In the genomic region with DNA sequence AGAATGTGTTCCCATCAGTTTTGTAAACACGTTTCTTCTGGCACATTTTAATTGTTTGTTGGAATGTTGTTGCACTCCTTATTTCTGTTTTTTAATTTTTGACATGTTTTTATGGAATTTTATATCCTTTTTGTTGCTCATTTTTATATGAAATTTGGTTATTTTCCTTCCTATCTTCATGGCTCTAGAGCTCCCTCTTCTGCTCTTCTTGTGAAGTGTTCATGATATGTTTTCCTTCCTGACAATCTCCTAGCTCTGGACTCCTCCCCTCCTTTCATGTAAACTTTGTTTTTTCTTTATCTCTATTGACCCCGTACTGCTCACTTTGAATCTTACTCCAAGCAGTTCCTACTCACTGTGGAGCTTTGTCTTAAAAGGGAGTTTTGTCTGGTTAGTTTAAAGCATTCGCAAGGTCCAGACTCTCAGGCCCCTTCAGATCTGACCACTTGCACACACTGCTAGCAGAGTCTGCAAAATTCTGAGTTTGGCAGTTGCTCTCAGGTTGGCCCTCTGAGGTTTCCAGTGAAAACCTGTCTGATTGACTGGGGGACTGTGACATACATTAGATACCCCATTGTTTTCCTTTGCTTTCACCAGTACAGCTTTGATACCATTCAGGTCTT, we compare ENCODE assay signal across 9 cellular contexts.
DNase-seq lines count a peak whose midpoint lies in the region; ATAC-seq and TF ChIP-seq lines count a peak whose summit lies in the region.
"Had no signal": no experiment of that assay in that cellular context is flagged by ENCODE, and none has a peak within 500 bp of the region (broad histone marks: within the 10 kb centered on the region; RNA-seq: fewer than 3 reads in every experiment).

No MANE protein-coding gene starts in this region.

- DNase-seq in AG04449 (ENCODE audit: low read depth, low spot score) (no peak), NCI-H1105 (lab: John Stamatoyannopoulos, UW) (peak; percentile 0), dedifferentiated amniotic fluid mesenchymal stem cell (ENCODE audit: extremely low spot score) (peak; percentile 50)
- no peak for DNase-seq in activated CD4-positive, alpha-beta T cell treated with anti-CD3 and anti-CD28 coated beads, Interleukin-2, amount 10 ng/mL, durations not matched to agents 7 days and 5 days

- H3K4me3 ChIP-seq in AG04449 (ENCODE audit: low read depth, low read length), result no peak overlapping the region
- no peak overlapping the region for H3K4me3 ChIP-seq in parathyroid adenoma (ENCODE audit: low read depth, low read length)

- H3K9me3 ChIP-seq in parathyroid adenoma (ENCODE audit: control insufficient read depth, low read length), result no peaks in the 10 kb centered on the region

- H3K9me3 Mint-ChIP-seq in activated CD4-positive, alpha-beta T cell treated with anti-CD3 and anti-CD28 coated beads, Interleukin-2, amount 10 ng/mL, durations not matched to agents 7 days and 5 days, result no peaks in the 10 kb centered on the region
- H3K9me3 Mint-ChIP-seq: stimulated activated naive CD8-positive, alpha-beta T cell treated with anti-CD3 and anti-CD28 coated beads, Interleukin-15, Interleukin-2, amounts not matched to agents 100 ng/mL and 50 ng/mL, for 24 hours had no signal

- no peaks in the 10 kb centered on the region for H3K27me3 Mint-ChIP-seq in activated CD4-positive, alpha-beta T cell treated with anti-CD3 and anti-CD28 coated beads, Interleukin-2, amount 10 ng/mL, durations not matched to agents 7 days and 5 days

- no peak overlapping the region for H2AFZ ChIP-seq in parathyroid adenoma

- no peaks in the 10 kb centered on the region for H3K36me3 ChIP-seq in parathyroid adenoma (ENCODE audit: control insufficient read depth, insufficient read depth, low read length)

- no peak overlapping the region for H3K9ac ChIP-seq in parathyroid adenoma

- H3K27me3 ChIP-seq in parathyroid adenoma (ENCODE audit: control insufficient read depth, insufficient read depth, low read length), result no peaks in the 10 kb centered on the region

- no peak overlapping the region for H3K4me2 ChIP-seq in parathyroid adenoma (ENCODE audit: low read length)

- TF ChIP-seq CTCF in AG04449 (IDR thresholded peaks at IDR 0.05; ENCODE audit: insufficient read depth, low read length, missing control alignments) (peak; percentile 51), parathyroid adenoma (IDR thresholded peaks at IDR 0.05) (peak; percentile 46)

- H3K36me3 Mint-ChIP-seq in activated CD4-positive, alpha-beta T cell treated with anti-CD3 and anti-CD28 coated beads, Interleukin-2, amount 10 ng/mL, durations not matched to agents 7 days and 5 days (ENCODE audit: low read depth), result no peaks in the 10 kb centered on the region

- H3K4me3 Mint-ChIP-seq in activated CD4-positive, alpha-beta T cell treated with anti-CD3 and anti-CD28 coated beads, Interleukin-2, amount 10 ng/mL, durations not matched to agents 7 days and 5 days, result no peak overlapping the region
- H3K4me3 Mint-ChIP-seq: stimulated activated naive CD8-positive, alpha-beta T cell treated with anti-CD3 and anti-CD28 coated beads, Interleukin-15, Interleukin-2, amounts not matched to agents 100 ng/mL and 50 ng/mL, for 24 hours had no signal

- no peaks in the 10 kb centered on the region for H3K4me1 Mint-ChIP-seq in activated CD4-positive, alpha-beta T cell treated with anti-CD3 and anti-CD28 coated beads, Interleukin-2, amount 10 ng/mL, durations not matched to agents 7 days and 5 days

- POLR2A ChIA-PET in AG04449 (lab: Yijun Ruan, JAX), result no interaction called here
- POLR2A ChIA-PET in activated CD4-positive, alpha-beta T cell treated with anti-CD3 and anti-CD28 coated beads, Interleukin-2, amount 10 ng/mL, durations not matched to agents 7 days and 5 days (lab: Charles Lee), result no interaction called here

- peak; percentile 65 for ATAC-seq in GM18511 (IDR thresholded peaks at IDR 0.05; ENCODE audit: unreplicated experiment)
- no peak for ATAC-seq in GM19397 (IDR thresholded peaks at IDR 0.05; ENCODE audit: unreplicated experiment)
- ATAC-seq in HG03139 (IDR thresholded peaks at IDR 0.05; ENCODE audit: unreplicated experiment), result no peak

- H3K27ac ChIP-seq in parathyroid adenoma, result no peak overlapping the region

- no peak overlapping the region for H3K27ac Mint-ChIP-seq in activated CD4-positive, alpha-beta T cell treated with anti-CD3 and anti-CD28 coated beads, Interleukin-2, amount 10 ng/mL, durations not matched to agents 7 days and 5 days
- H3K27ac Mint-ChIP-seq: stimulated activated naive CD8-positive, alpha-beta T cell treated with anti-CD3 and anti-CD28 coated beads, Interleukin-15, Interleukin-2, amounts not matched to agents 100 ng/mL and 50 ng/mL, for 24 hours had no signal

- no peaks in the 10 kb centered on the region for H3K79me2 ChIP-seq in parathyroid adenoma

- no peaks in the 10 kb centered on the region for H3K4me1 ChIP-seq in parathyroid adenoma

- CTCF ChIA-PET in AG04449 (lab: Yijun Ruan, JAX), result interaction anchor here (0.7 to 2.3 kb wide), 3 partner anchors 9 to 19 kb away, joined by 3 to 20 read pairs (median 3); no protein-coding TSS in a partner anchor
- CTCF ChIA-PET in activated CD4-positive, alpha-beta T cell treated with anti-CD3 and anti-CD28 coated beads, Interleukin-2, amount 10 ng/mL, durations not matched to agents 7 days and 5 days (lab: Charles Lee), result interaction anchor here (0.5 to 1.5 kb wide), 4 partner anchors 10 to 77 kb away, joined by 3 to 6 read pairs (median 4); no protein-coding TSS in a partner anchor

Comparison
In these comparisons a context has a peak if more than half of its experiments do, and no peak if none do; other contexts are left out.
1. DNase-seq: peak in NCI-H1105 (single experiment) and dedifferentiated amniotic fluid mesenchymal stem cell (single experiment); none in AG04449 (single experiment) and activated CD4-positive, alpha-beta T cell treated with anti-CD3 and anti-CD28 coated beads, Interleukin-2, amount 10 ng/mL, durations not matched to agents 7 days and 5 days (single experiment).